Comparison of ENCODE assay signal across 20 cellular contexts in the genomic region with DNA sequence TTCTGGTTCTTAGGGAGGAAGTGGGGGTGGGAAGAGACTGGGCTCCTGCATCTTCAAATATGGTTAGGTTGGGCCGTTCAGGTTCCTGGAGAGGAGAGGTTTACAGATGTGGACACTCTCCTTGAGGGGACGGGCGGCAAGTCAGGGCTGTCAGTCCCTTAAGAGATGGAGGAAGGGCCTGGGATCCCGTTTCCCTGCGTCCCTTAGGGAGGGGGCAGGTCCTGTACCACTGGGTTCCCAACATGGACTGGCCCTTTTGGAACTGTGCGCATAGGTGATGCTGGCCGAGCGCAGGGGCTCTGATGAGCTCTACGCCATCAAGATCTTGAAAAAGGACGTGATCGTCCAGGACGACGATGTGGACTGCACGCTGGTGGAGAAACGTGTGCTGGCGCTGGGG. TPM values are rescaled to one million over a fixed set of nuclear protein-coding genes. Genes with fewer than 3 reads are reported as not detected.
"Had no signal": no experiment of that assay in that cellular context is flagged by ENCODE, and none has a peak within 500 bp of the region (broad histone marks: within the 10 kb centered on the region; RNA-seq: fewer than 3 reads in every experiment).

No MANE protein-coding gene starts in this region.

- H3K9me3 ChIP-seq: gastroesophageal sphincter, mucosa of descending colon, psoas muscle, transverse colon had no signal

- H3K27ac ChIP-seq: gastroesophageal sphincter, psoas muscle, spleen, transverse colon had no signal

- H3K36me3 ChIP-seq: gastroesophageal sphincter, spleen, transverse colon had no signal

- DNase-seq: activated CD4-positive, alpha-beta T cell treated with anti-CD3 and anti-CD28 coated beads, Interleukin-2, amount 10 ng/mL, durations not matched to agents 7 days and 5 days; activated CD4-positive, CD25-positive, alpha-beta regulatory T cell; activated CD8-positive, alpha-beta memory T cell treated with anti-CD3 and anti-CD28 coated beads for 24 hours; activated naive CD4-positive, alpha-beta T cell treated with anti-CD3 and anti-CD28 coated beads, Interleukin-2, amount 10 ng/mL, durations not matched to agents 7 days and 5 days; effector memory CD8-positive, alpha-beta T cell; mucosa of descending colon; naive thymus-derived CD8-positive, alpha-beta T cell; spleen; stimulated activated CD4-positive, alpha-beta T cell treated with anti-CD3 and anti-CD28 coated beads, Interleukin-1b, Interleukin-23, amount 100 ng/mL, for 48 hours; stimulated activated naive B cell treated with anti-CD40 and anti-IgM and Interleukin-4, amounts not matched to agents 10 μg/mL and 1 μg/mL and 100 μg/mL, for 72 hours; T-helper 17 cell; transverse colon had no signal

- H3K4me3 ChIP-seq: gastroesophageal sphincter, mucosa of descending colon, psoas muscle, spleen, transverse colon had no signal

- H3K4me1 ChIP-seq: psoas muscle, transverse colon had no signal

RNA-seq across cellular contexts. Expression of gene CACNG7, which starts 10.9 kb away (rescaled TPM):
- total RNA-seq: activated CD4-positive, alpha-beta T cell treated with anti-CD3 and anti-CD28 coated beads, Interleukin-2, amount 10 ng/mL, durations not matched to agents 7 days and 5 days; epithelial cell of proximal tubule; gastroesophageal sphincter; lung microvascular endothelial cell; naive thymus-derived CD8-positive, alpha-beta T cell; omental fat pad; psoas muscle; sciatic nerve; spleen; subcutaneous adipose tissue; T-helper 17 cell; transverse colon had no signal
- polyA plus RNA-seq: adipose tissue; naive thymus-derived CD8-positive, alpha-beta T cell; spleen had no signal

RNA-seq across cellular contexts. Expression of gene PRKCG, which starts 16.2 kb away (rescaled TPM):
- total RNA-seq: gastroesophageal sphincter; lung microvascular endothelial cell; naive thymus-derived CD8-positive, alpha-beta T cell; omental fat pad; psoas muscle; sciatic nerve; subcutaneous adipose tissue had no signal
- polyA plus RNA-seq: naive thymus-derived CD8-positive, alpha-beta T cell; spleen had no signal
